Comparison of ENCODE assay signal across 9 cellular contexts in genomic region chr2:8872821-8873432, GRCh38. TPM values are rescaled to one million over a fixed set of nuclear protein-coding genes. Genes with fewer than 3 reads are reported as not detected.
DNase-seq lines count a peak whose midpoint lies in the region; ATAC-seq and TF ChIP-seq lines count a peak whose summit lies in the region.
"Had no signal": no experiment of that assay in that cellular context is flagged by ENCODE, and none has a peak within 500 bp of the region (broad histone marks: within the 10 kb centered on the region; RNA-seq: fewer than 3 reads in every experiment).

No MANE protein-coding gene starts in this region.

- no peak for TF ChIP-seq EP300 in esophagus muscularis mucosa (IDR thresholded peaks at IDR 0.05)

- H3K4me3 Mint-ChIP-seq in progenitor cell of endocrine pancreas (ENCODE audit: low read depth) = no peak overlapping the region
- H3K4me3 Mint-ChIP-seq in activated naive CD4-positive, alpha-beta T cell treated with anti-CD3 and anti-CD28 coated beads for 36 hours = no peak overlapping the region
- H3K4me3 Mint-ChIP-seq: activated B cell treated with CpG ODN at 0.5 μM for 24 hours had no signal

- H3K4me2 ChIP-seq in KMS-11 = no peak overlapping the region

- no peak overlapping the region for H3K9ac ChIP-seq in KMS-11

- intact Hi-C loops in esophagus muscularis mucosa (cut with DNase I) = loop anchor here (2.0 kb wide), 1 partner anchor 266 kb away; no protein-coding TSS in a partner anchor
- intact Hi-C loops in activated naive CD4-positive, alpha-beta T cell treated with anti-CD3 and anti-CD28 coated beads for 36 hours (cut with micrococcal nuclease) = loop anchor here (1.0 kb wide), 1 partner anchor 266 kb away; no protein-coding TSS in a partner anchor

- DNase-seq in ELR (ENCODE audit: low read depth) (peak; percentile 71), OCI-M1 (lab: John Stamatoyannopoulos, UW) (peak; percentile 33), esophagus muscularis mucosa (ENCODE audit: extremely low spot score) (no peak), progenitor cell of endocrine pancreas (ENCODE audit: low spot score, unreplicated experiment) (no peak), T1000 (lab: John Stamatoyannopoulos, UW) (no peak)
- DNase-seq in activated naive CD4-positive, alpha-beta T cell treated with anti-CD3 and anti-CD28 coated beads for 36 hours = no peak
- DNase-seq: activated B cell treated with CpG ODN at 0.5 μM for 24 hours had no signal

- H3K4me1 ChIP-seq in KMS-11 (ENCODE audit: low read depth, poor library complexity, severe bottlenecking) (no peaks in the 10 kb centered on the region), esophagus muscularis mucosa (peaks cover 0 to 4% (median 0%) of the 10 kb centered on the region in 4 donors)

- H3K79me2 ChIP-seq in KMS-11 (ENCODE audit: insufficient read depth, low read depth) = no peaks in the 10 kb centered on the region

- H3K27ac Mint-ChIP-seq in progenitor cell of endocrine pancreas = peak overlapping the region; percentile 14
- no peak overlapping the region for H3K27ac Mint-ChIP-seq in activated naive CD4-positive, alpha-beta T cell treated with anti-CD3 and anti-CD28 coated beads for 36 hours
- H3K27ac Mint-ChIP-seq: activated B cell treated with CpG ODN at 0.5 μM for 24 hours had no signal

- no peaks in the 10 kb centered on the region for H4K20me1 ChIP-seq in KMS-11 (ENCODE audit: insufficient read depth)

- CTCF ChIA-PET in activated naive CD4-positive, alpha-beta T cell treated with anti-CD3 and anti-CD28 coated beads for 36 hours (lab: Charles Lee) = interaction anchor here (0.6 to 1.1 kb wide), 4 partner anchors 9 to 269 kb away, joined by 3 to 4 read pairs (median 3); no protein-coding TSS in a partner anchor

- H3K27ac ChIP-seq in KMS-11 (no peak overlapping the region), esophagus muscularis mucosa (replicated peaks in 1 of 4) (no peak overlapping the region)

- H3K9me3 ChIP-seq in esophagus muscularis mucosa = no peaks in the 10 kb centered on the region

- H3K27me3 Mint-ChIP-seq in progenitor cell of endocrine pancreas = no peaks in the 10 kb centered on the region
- peaks cover 4% of the 10 kb centered on the region for H3K27me3 Mint-ChIP-seq in activated naive CD4-positive, alpha-beta T cell treated with anti-CD3 and anti-CD28 coated beads for 36 hours (ENCODE audit: low read depth)
- H3K27me3 Mint-ChIP-seq: activated B cell treated with CpG ODN at 0.5 μM for 24 hours had no signal

- H3K9me3 Mint-ChIP-seq in progenitor cell of endocrine pancreas (ENCODE audit: low read depth) = no peaks in the 10 kb centered on the region
- H3K9me3 Mint-ChIP-seq in activated naive CD4-positive, alpha-beta T cell treated with anti-CD3 and anti-CD28 coated beads for 36 hours = no peaks in the 10 kb centered on the region
- H3K9me3 Mint-ChIP-seq: activated B cell treated with CpG ODN at 0.5 μM for 24 hours had no signal

- no peaks in the 10 kb centered on the region for H3K36me3 ChIP-seq in KMS-11 (ENCODE audit: insufficient read depth)
- H3K36me3 ChIP-seq in esophagus muscularis mucosa = peaks cover 0 to 27% (median 16%) of the 10 kb centered on the region in 4 donors

- no peak for ATAC-seq in HG02885 (IDR thresholded peaks at IDR 0.05; ENCODE audit: poor library complexity, unreplicated experiment)

- H3K4me1 Mint-ChIP-seq in progenitor cell of endocrine pancreas (ENCODE audit: low read depth) = no peaks in the 10 kb centered on the region
- H3K4me1 Mint-ChIP-seq in activated naive CD4-positive, alpha-beta T cell treated with anti-CD3 and anti-CD28 coated beads for 36 hours (ENCODE audit: low read depth) = no peaks in the 10 kb centered on the region

- H3K27me3 ChIP-seq in KMS-11 (ENCODE audit: insufficient read depth, low read depth) = no peaks in the 10 kb centered on the region
- H3K27me3 ChIP-seq in esophagus muscularis mucosa = no peaks in the 10 kb centered on the region

- TF ChIP-seq CTCF in KMS-11 (conservative IDR thresholded peaks at IDR 0.05; ENCODE audit: low read depth, low read length) (peak; percentile 42), esophagus muscularis mucosa (IDR thresholded peaks at IDR 0.05) (peak; percentile 40 to 60 (median 50)), progenitor cell of endocrine pancreas (IDR thresholded peaks at IDR 0.05; ENCODE audit: unreplicated experiment) (peak; percentile 65)

- 52% methylated on average over 11 of the region's 11 CpGs for WGBS in esophagus muscularis mucosa

- no peak for TF ChIP-seq POLR2A in esophagus muscularis mucosa (IDR thresholded peaks at IDR 0.05; ENCODE audit: low read depth)

- H3K4me3 ChIP-seq in KMS-11 (IDR thresholded peaks at IDR 0.05; ENCODE audit: insufficient read depth, low read depth, low read length) (no peak overlapping the region), esophagus muscularis mucosa (no peak overlapping the region)

- H3K36me3 Mint-ChIP-seq in progenitor cell of endocrine pancreas (ENCODE audit: insufficient read depth) = peaks cover 4% of the 10 kb centered on the region
- H3K36me3 Mint-ChIP-seq in activated naive CD4-positive, alpha-beta T cell treated with anti-CD3 and anti-CD28 coated beads for 36 hours (ENCODE audit: low read depth) = no peaks in the 10 kb centered on the region

- no peak overlapping the region for H2AFZ ChIP-seq in KMS-11 (ENCODE audit: low read depth)

RNA-seq across cellular contexts. Expression of gene KIDINS220, which starts 35.5 kb away (rescaled TPM):
- 10 to 100 TPM; 65.8 to 78.1 (median 73.6) TPM for total RNA-seq in esophagus muscularis mucosa
- 96.7 and 99.2 TPM in 2 replicates for total RNA-seq in progenitor cell of endocrine pancreas
- 10 to 100 TPM; 19.3 to 20.5 TPM for total RNA-seq in activated naive CD4-positive, alpha-beta T cell treated with anti-CD3 and anti-CD28 coated beads for 36 hours

Comparison
In these comparisons a context has a peak if more than half of its experiments do, and no peak if none do; other contexts are left out.
1. DNase-seq: peak in ELR (single experiment) and OCI-M1 (single experiment); none in esophagus muscularis mucosa (single experiment), progenitor cell of endocrine pancreas (single experiment), activated naive CD4-positive, alpha-beta T cell treated with anti-CD3 and anti-CD28 coated beads for 36 hours (single experiment) and T1000 (single experiment).
2. Peak in every context shown above with its lines, with median percentiles within 50 percentile points of each other: CTCF ChIP-seq.